Comparison of ENCODE assay signal across 8 cellular contexts in genomic region chr14:44846232-44846824, GRCh38.
A peak's percentile ranks its signal among the peaks of the same experiment; 100 is the strongest.
DNase-seq lines count a peak whose midpoint lies in the region; ATAC-seq, FAIRE-seq and TF ChIP-seq lines count a peak whose summit lies in the region.

No MANE protein-coding gene starts in this region.

- peak; percentile 27 for DNase-seq in BE2C
- DNase-seq in GM12891 (ENCODE audit: insufficient read length, low spot score): peak; percentile 20
- peak; percentile 13 for DNase-seq in NCI-H2171 (lab: John Stamatoyannopoulos, UW)
- peak; percentile 27 for DNase-seq in GM12878 (ENCODE audit: low read depth, low spot score)
- DNase-seq in left kidney (ENCODE audit: low read depth, low spot score): peak; percentile 74

- in situ Hi-C loops in GM12878 (cut with MboI): no loop called here

- TF ChIP-seq CTCF in BE2C (IDR thresholded peaks at IDR 0.05; ENCODE audit: low read depth, low read length): peak; percentile 96
- peak; percentile 83 to 89 (median 85) for TF ChIP-seq CTCF in GM12878 (IDR thresholded peaks at IDR 0.05 in 2 of 3, conservative IDR thresholded peaks at IDR 0.05 in 1 of 3; ENCODE audit: control insufficient read depth in 2 of 3, extremely low read depth in 1 of 3, insufficient read depth in 1 of 3, low read depth in 3 of 3, low read length in 3 of 3)

- H3K9me3 Mint-ChIP-seq in activated T-helper 17 cell treated with anti-CD3 and anti-CD28 coated beads, Interleukin-2, amount 50 U/mL, for 72 hours: no peaks in the 10 kb centered on the region

- H3K27ac Mint-ChIP-seq in activated T-helper 17 cell treated with anti-CD3 and anti-CD28 coated beads, Interleukin-2, amount 50 U/mL, for 72 hours: no peak overlapping the region

- no peak overlapping the region for H2AFZ ChIP-seq in GM12878 (ENCODE audit: control insufficient read depth, low read depth, low read length)

- H3K9ac ChIP-seq in GM12878 (ENCODE audit: control insufficient read depth, insufficient read depth, low read length): no peak overlapping the region

- no peaks in the 10 kb centered on the region for H3K27me3 ChIP-seq in BE2C
- H3K27me3 ChIP-seq in GM12878 (replicated peaks in 1 of 2; ENCODE audit: control insufficient read depth in 2 of 2, insufficient read depth in 2 of 2, low read length in 1 of 2): no peaks in the 10 kb centered on the region

- H3K4me1 ChIP-seq in BE2C (no peaks in the 10 kb centered on the region), GM12878 (ENCODE audit: control insufficient read depth, insufficient read depth, low read length) (no peaks in the 10 kb centered on the region)

- H3K4me3 Mint-ChIP-seq in activated T-helper 17 cell treated with anti-CD3 and anti-CD28 coated beads, Interleukin-2, amount 50 U/mL, for 72 hours: no peak overlapping the region

- H3K4me3 ChIP-seq in BE2C (ENCODE audit: low read depth, low read length): peak overlapping the region; percentile 22
- no peak overlapping the region for H3K4me3 ChIP-seq in GM12878

- no peaks in the 10 kb centered on the region for H4K20me1 ChIP-seq in GM12878 (ENCODE audit: control insufficient read depth, insufficient read depth)

- ATAC-seq in HG02938 (IDR thresholded peaks at IDR 0.05; ENCODE audit: unreplicated experiment): peak; percentile 65
- ATAC-seq in GM12878: peak; percentile 79
- no peak for ATAC-seq in HG02970 (IDR thresholded peaks at IDR 0.05; ENCODE audit: low FRiP score, unreplicated experiment)
- no peak for ATAC-seq in activated T-helper 17 cell treated with anti-CD3 and anti-CD28 coated beads, Interleukin-2, amount 50 U/mL, for 72 hours (replicated peaks)

- no peaks in the 10 kb centered on the region for H3K79me2 ChIP-seq in GM12878 (ENCODE audit: control insufficient read depth, insufficient read depth, low read length)

- H3K27me3 Mint-ChIP-seq in activated T-helper 17 cell treated with anti-CD3 and anti-CD28 coated beads, Interleukin-2, amount 50 U/mL, for 72 hours: peaks cover 5% of the 10 kb centered on the region

- no peaks in the 10 kb centered on the region for H3K9me3 ChIP-seq in BE2C
- no peaks in the 10 kb centered on the region for H3K9me3 ChIP-seq in GM12878 (replicated peaks; ENCODE audit: control insufficient read depth, insufficient read depth, low read length)

- no peak for TF ChIP-seq EP300 in GM12878 (IDR thresholded peaks at IDR 0.05; ENCODE audit: borderline replicate concordance in 1 of 2, control insufficient read depth in 1 of 2, low read depth in 2 of 2, low read length in 2 of 2)

- BruUV-seq in GM12878 (replicated peaks; lab: Mats Ljungman, UMichigan): no TSS peak

- SMC1A ChIA-PET in GM12878 (lab: Charles Lee; ENCODE audit: uncharacterized antibody, unreplicated experiment): interaction anchor here (0.7 to 1.6 kb wide), 6 partner anchors 49 to 993 kb away, joined by 3 to 4 read pairs (median 3); a partner anchor contains a TSS

- POLR2A ChIA-PET in GM12878 (lab: Charles Lee): no interaction called here

- peak; percentile 78 for FAIRE-seq in GM12891 (lab: Jason Lieb, UNC)
- peak; percentile 87 for FAIRE-seq in GM12878 (lab: Jason Lieb, UNC)

- H3K36me3 Mint-ChIP-seq in activated T-helper 17 cell treated with anti-CD3 and anti-CD28 coated beads, Interleukin-2, amount 50 U/mL, for 72 hours (ENCODE audit: low read depth): no peaks in the 10 kb centered on the region

- no peak overlapping the region for H3K4me2 ChIP-seq in GM12878 (ENCODE audit: control insufficient read depth, insufficient read depth)

- intact Hi-C loops in GM12878 (cut with micrococcal nuclease; ENCODE audit: unreplicated experiment): no loop called here

- TF ChIP-seq RAD21 in GM12878 (IDR thresholded peaks at IDR 0.05; ENCODE audit: insufficient read depth, low read depth, low read length): peak; percentile 83

- WGBS in GM12878 (ENCODE audit: insufficient coverage, insufficient replicate concordance, low lambda C conversion rate, missing lambda C conversion rate): 16% methylated on average over 4 of the region's 4 CpGs

- CTCF ChIA-PET in GM12878 (lab: Yijun Ruan, JAX): interaction anchor here (0.6 to 2.1 kb wide), 18 partner anchors 9 to 986 kb away, joined by 3 to 13 read pairs (median 4); no protein-coding TSS in a partner anchor

- TF ChIP-seq POLR2A in GM12891 (IDR thresholded peaks at IDR 0.05; ENCODE audit: low read depth, low read length) (no peak), GM12878 (IDR thresholded peaks at IDR 0.05; ENCODE audit: low read depth, low read length) (no peak)

- H3K27ac ChIP-seq in GM12878 (ENCODE audit: control insufficient read depth, insufficient read depth): no peak overlapping the region

- no peaks in the 10 kb centered on the region for H3K4me1 Mint-ChIP-seq in activated T-helper 17 cell treated with anti-CD3 and anti-CD28 coated beads, Interleukin-2, amount 50 U/mL, for 72 hours

- RAD21 ChIA-PET in GM12878 (lab: Charles Lee; ENCODE audit: unreplicated experiment): interaction anchor here (1.5 kb wide), 1 partner anchor 422 kb away, joined by 9 read pairs; no protein-coding TSS in a partner anchor

- H3K36me3 ChIP-seq in BE2C (no peaks in the 10 kb centered on the region), GM12878 (ENCODE audit: control insufficient read depth in 2 of 2, insufficient read depth in 2 of 2, low read length in 1 of 2) (no peaks in the 10 kb centered on the region)

TF ChIP-seq in GM12891, 5 proteins besides CTCF, POLR2A, EP300 and RAD21:
- TF ChIP-seq SPI1 (IDR thresholded peaks at IDR 0.05; ENCODE audit: low read depth, low read length) (no peak), PAX5 (IDR thresholded peaks at IDR 0.05; ENCODE audit: insufficient read depth, low read length, severe bottlenecking) (no peak), TAF1 (IDR thresholded peaks at IDR 0.05; ENCODE audit: low read depth, low read length) (no peak), POU2F2 (IDR thresholded peaks at IDR 0.05; ENCODE audit: low read depth, low read length) (no peak), POLR2AphosphoS5 (IDR thresholded peaks at IDR 0.05; ENCODE audit: low read depth, low read length) (no peak)
TF ChIP-seq in GM12891: peak in this region for 0.

TF ChIP-seq in GM12878, 131 proteins besides CTCF, POLR2A, EP300 and RAD21:
- TF ChIP-seq CBFB (IDR thresholded peaks at IDR 0.05; ENCODE audit: low read depth): no peak
- TF ChIP-seq SMC3 (IDR thresholded peaks at IDR 0.05; ENCODE audit: borderline replicate concordance, low read length): peak; percentile 69; the same call in 1 of the 2 replicates
- no peak for TF ChIP-seq RB1 (IDR thresholded peaks at IDR 0.05; ENCODE audit: borderline replicate concordance)

Comparison
In these comparisons a context has a peak if more than half of its experiments do, and no peak if none do; other contexts are left out.
1. DNase-seq: peak in every context shown above with its lines; median percentile 74 in left kidney; 27 in BE2C; 27 in GM12878; 20 in GM12891; 13 in NCI-H2171.
2. ATAC-seq: peak in HG02938 (single experiment) and GM12878 (single experiment); none in HG02970 (single experiment) and activated T-helper 17 cell treated with anti-CD3 and anti-CD28 coated beads, Interleukin-2, amount 50 U/mL, for 72 hours (single experiment).